8 cellular contexts compared by ENCODE assay signal in the genomic region with DNA sequence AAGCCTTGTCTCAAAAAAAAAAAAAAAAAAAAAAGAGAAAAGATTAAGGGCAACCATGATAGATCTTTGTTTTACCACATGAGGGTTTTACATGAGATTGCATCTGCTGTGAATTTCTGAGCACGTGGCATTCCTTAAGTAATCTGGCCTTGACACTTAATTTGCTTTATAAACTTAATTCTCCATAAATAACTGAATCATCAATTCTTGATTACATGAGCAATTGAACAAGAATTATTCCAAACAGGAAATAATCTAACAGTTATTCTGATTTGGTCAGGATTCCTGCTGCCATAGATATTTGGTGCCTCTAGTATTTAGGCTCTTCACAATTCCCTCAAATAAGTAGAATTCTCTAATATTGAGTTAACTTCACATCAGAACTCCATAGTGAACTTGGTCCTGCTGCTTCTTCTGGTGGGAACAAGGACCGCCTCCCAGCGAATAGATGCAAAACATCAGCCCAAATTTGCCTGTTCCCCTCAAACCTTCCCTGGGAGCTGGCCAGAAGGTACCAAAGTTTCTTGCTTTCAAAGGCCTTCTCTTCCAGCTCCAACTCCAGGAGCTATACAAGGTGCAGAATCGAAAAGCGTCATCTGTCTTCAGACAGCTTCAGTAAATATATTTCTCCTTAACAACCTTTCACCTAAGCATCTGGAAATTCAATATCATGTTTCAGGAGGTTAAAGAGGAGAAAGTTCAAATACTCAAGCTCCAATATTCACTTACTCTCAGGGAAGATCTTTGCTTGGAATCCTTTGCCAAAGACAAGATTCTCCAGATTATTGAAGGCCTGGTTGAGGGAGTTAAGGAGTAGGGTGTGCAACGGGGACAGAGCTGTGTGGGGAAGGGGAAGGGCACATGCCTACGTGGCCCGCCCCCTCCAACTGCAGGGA. TPM values are rescaled to one million over a fixed set of nuclear protein-coding genes. Genes with fewer than 3 reads are reported as not detected.
DNase-seq lines count a peak whose midpoint lies in the region; ATAC-seq, FAIRE-seq and TF ChIP-seq lines count a peak whose summit lies in the region.

No MANE protein-coding gene starts in this region.

- 5% methylated on average over 8 of the region's 8 CpGs for WGBS in K562 (ENCODE audit: insufficient coverage, low coverage, missing lambda C conversion rate)
- 46 to 54% methylated on average over 8 of the region's 8 CpGs for WGBS in lung, 2 donors

- FAIRE-seq in K562 (lab: Jason Lieb, UNC), result no peak

- TF ChIP-seq CTCF in GM12865 (IDR thresholded peaks at IDR 0.05; ENCODE audit: insufficient read depth, low read depth, low read length, missing control alignments) (no peak), K562 (IDR thresholded peaks at IDR 0.05 in 2 of 3, conservative IDR thresholded peaks at IDR 0.05 in 1 of 3; ENCODE audit: insufficient read depth in 2 of 3, low read depth in 1 of 3, low read length in 3 of 3) (no peak), lung (IDR thresholded peaks at IDR 0.05; ENCODE audit: control extremely low read depth, extremely low read depth) (no peak)

- peak overlapping the region; percentile 94 for H2AFZ ChIP-seq in K562 (ENCODE audit: low read depth, low read length)

- TF ChIP-seq POLR2A in K562 (conservative IDR thresholded peaks at IDR 0.05), result no peak

- H3K27ac ChIP-seq in K562 (ENCODE audit: extremely low read depth, low read depth, low read length) (peak overlapping the region; percentile 89), lung (ENCODE audit: low read depth in 1 of 2, low read length in 1 of 2) (peak overlapping the region; percentile 80 to 90)

- H3K27me3 ChIP-seq in K562 (ENCODE audit: control insufficient read depth in 2 of 2, insufficient read depth in 2 of 2, low read length in 2 of 2), result no peaks in the 10 kb centered on the region
- no peaks in the 10 kb centered on the region for H3K27me3 ChIP-seq in lung (ENCODE audit: control insufficient read depth, insufficient read depth)

- in situ Hi-C loops in K562 (cut with MboI), result no loop called here

- TF ChIP-seq EP300 in K562 (IDR thresholded peaks at IDR 0.05; ENCODE audit: low read length), result no peak

- CTCF ChIA-PET in K562 (lab: Yijun Ruan, JAX; ENCODE audit: low intra/inter-chr PET ratio), result interaction anchor here (1.0 to 1.5 kb wide), 2 partner anchors 22 to 81 kb away, joined by 3 to 7 read pairs; no protein-coding TSS in a partner anchor

- H3K4me1 ChIP-seq in K562 (replicated peaks in 1 of 2; ENCODE audit: control insufficient read depth in 2 of 2, insufficient read depth in 2 of 2, low read length in 2 of 2) (peaks cover 18 to 45% of the 10 kb centered on the region in 2 experiments; a peak in 4 of 5 replicates), lung (ENCODE audit: control insufficient read depth in 2 of 2, insufficient read depth in 2 of 2, low read length in 2 of 2) (peaks cover 2 to 8% of the 10 kb centered on the region in 2 donors)

- H3K36me3 ChIP-seq in K562 (ENCODE audit: control insufficient read depth, insufficient read depth, low read length) (peaks cover 35% of the 10 kb centered on the region), lung (ENCODE audit: control insufficient read depth in 2 of 2, insufficient read depth in 2 of 2, low read length in 2 of 2) (peaks cover 0 to 17% of the 10 kb centered on the region in 2 donors)

- no peak for TF ChIP-seq RAD21 in K562 (CRISPR knock-in tag; conservative IDR thresholded peaks at IDR 0.05 in 1 of 2, IDR thresholded peaks at IDR 0.05 in 1 of 2)

- ATAC-seq in HG03378 (IDR thresholded peaks at IDR 0.05; ENCODE audit: unreplicated experiment), result peak; percentile 7
- ATAC-seq in K562, result peak; percentile 62
- ATAC-seq in lung (ENCODE audit: insufficient read depth, low FRiP score), result no peak
- no peak for ATAC-seq in GM19452 (IDR thresholded peaks at IDR 0.05; ENCODE audit: unreplicated experiment)
- ATAC-seq in GM18873 (IDR thresholded peaks at IDR 0.05; ENCODE audit: low FRiP score, unreplicated experiment), result no peak

- BruUV-seq in K562 (replicated peaks; lab: Mats Ljungman, UMichigan), result no TSS peak

- H3K4me2 ChIP-seq in K562 (ENCODE audit: insufficient read depth, low read length), result peak overlapping the region; percentile 97

- H3K4me3 ChIP-seq in GM12865 (ENCODE audit: low read depth, low read length) (peak overlapping the region; percentile 60), K562 (peak overlapping the region; percentile 83), lung (peak overlapping the region; percentile 54)

- POLR2A ChIA-PET in K562 (lab: Yijun Ruan, JAX), result interaction anchor here (0.5 to 2.6 kb wide), 9 partner anchors 18 to 1205 kb away, joined by 3 to 12 read pairs (median 4); partner anchors contain the start of gene ADAM15

- H3K9me3 ChIP-seq in K562 (replicated peaks; ENCODE audit: control insufficient read depth, insufficient read depth, low read depth, low read length), result no peaks in the 10 kb centered on the region
- no peaks in the 10 kb centered on the region for H3K9me3 ChIP-seq in lung (ENCODE audit: control insufficient read depth in 2 of 2, insufficient read depth in 1 of 2, low read length in 1 of 2)

- intact Hi-C loops in K562 (cut with micrococcal nuclease), result no loop called here

- no peaks in the 10 kb centered on the region for H4K20me1 ChIP-seq in K562 (replicated peaks; ENCODE audit: control insufficient read depth, insufficient read depth, low read length)

- no peaks in the 10 kb centered on the region for H3K9me1 ChIP-seq in K562 (ENCODE audit: control insufficient read depth, insufficient read depth, low read length)

- H3K9ac ChIP-seq in K562 (ENCODE audit: insufficient read depth in 1 of 2, low read depth in 2 of 2, low read length in 2 of 2), result peak overlapping the region; percentile 89 to 93

- DNase-seq in GM12865 (ENCODE audit: low read depth) (no peak), K562 (ENCODE audit: extremely low read depth in 1 of 4, low spot score in 3 of 4) (no peak), lung (ENCODE audit: low spot score) (no peak), ureter (ENCODE audit: low spot score) (peak; percentile 40), medulla oblongata (ENCODE audit: extremely low spot score) (no peak)

- peaks cover 15% of the 10 kb centered on the region for H3K79me2 ChIP-seq in K562 (ENCODE audit: control insufficient read depth, insufficient read depth, low read length)

RNA-seq across cellular contexts. Expression of gene KRTCAP2, which starts 1.0 kb away (rescaled TPM):
- 114 and 195 TPM in 2 replicates for total RNA-seq in K562 (2011; cell fraction: chromatin; rRNA removed; ENCODE audit: low replicate concordance)
- total RNA-seq in K562 (2011; cell fraction: nucleolus; rRNA removed), result 338 and 376 TPM in 2 replicates
- 298 TPM in 2 replicates for total RNA-seq in K562 (2011; cell fraction: nucleoplasm; rRNA removed)
- total RNA-seq in K562 (2014; rRNA removed), result 211 and 255 TPM in 2 replicates
- total RNA-seq in K562 (2014; rRNA removed; fragmentation: Illumina TruSeq; extraction: Trizol), result 226 and 244 TPM in 2 replicates
- total RNA-seq in K562 (2015; rRNA removed; fragmentation: Illumina TruSeq; extraction: Trizol), result 290 and 294 TPM in 2 replicates
- total RNA-seq in K562 (2021), result 243 and 253 TPM in 2 replicates
- polyA plus RNA-seq in K562 (2011; rRNA removed), result 129 and 178 TPM in 2 replicates
- polyA plus RNA-seq in K562 (2011; cell fraction: cytosol; rRNA removed), result 462 and 551 TPM in 2 replicates
- polyA plus RNA-seq in K562 (2011; cell fraction: nucleus; rRNA removed), result 206 and 232 TPM in 2 replicates
- polyA plus RNA-seq in K562 (2012), result 327 and 494 TPM in 2 replicates
- 418 and 443 TPM in 2 replicates for polyA plus RNA-seq in K562 (2014; fragmentation: Illumina TruSeq; extraction: Trizol)
- 100 to 1,000 TPM; 429 to 436 TPM for polyA plus RNA-seq in K562 (2014; fragmentation: Nextera tagmentation; extraction: Ambion mirVana)
- 126 and 196 TPM in 2 replicates for polyA plus RNA-seq in K562 (2014; rRNA removed)
- 153 and 212 TPM in 2 replicates for polyA minus RNA-seq in K562 (2011; rRNA and poly(A)+ RNA removed)
- polyA minus RNA-seq in K562 (2011; cell fraction: cytosol; rRNA and poly(A)+ RNA removed), result 167 and 266 TPM in 2 replicates
- 51.4 and 83.0 TPM in 2 replicates for polyA minus RNA-seq in K562 (2011; cell fraction: nucleus; rRNA and poly(A)+ RNA removed)
- total RNA-seq in lung, result 100 to 1,000 TPM in 1 of 2 donors, 10 to 100 TPM in 1; 58.2 to 162 TPM
- 100 to 1,000 TPM; 218 to 592 TPM for polyA plus RNA-seq in lung
- 293 TPM for total RNA-seq in ureter

RNA-seq across cellular contexts. Expression of gene TRIM46, which starts 1.6 kb away (rescaled TPM):
- total RNA-seq in K562 (2011; cell fraction: chromatin; rRNA removed; ENCODE audit: low replicate concordance), result 0.95 and 1.8 TPM in 2 replicates
- total RNA-seq in K562 (2011; cell fraction: nucleolus; rRNA removed), result 0.67 and 0.92 TPM in 2 replicates
- total RNA-seq in K562 (2011; cell fraction: nucleoplasm; rRNA removed), result 0.66 and 1.1 TPM in 2 replicates
- 0.04 and 0.05 TPM in 2 replicates for total RNA-seq in K562 (2014; rRNA removed)
- not detected in 2 replicates for total RNA-seq in K562 (2014; rRNA removed; fragmentation: Illumina TruSeq; extraction: Trizol)
- 0.14 TPM in 1 of 2 replicates, not detected in the other for total RNA-seq in K562 (2015; rRNA removed; fragmentation: Illumina TruSeq; extraction: Trizol)
- 0.22 and 0.60 TPM in 2 replicates for total RNA-seq in K562 (2021)
- 0.08 and 0.12 TPM in 2 replicates for polyA plus RNA-seq in K562 (2011; rRNA removed)
- 0.13 and 0.18 TPM in 2 replicates for polyA plus RNA-seq in K562 (2011; cell fraction: cytosol; rRNA removed)
- polyA plus RNA-seq in K562 (2011; cell fraction: nucleus; rRNA removed), result 0.59 and 0.64 TPM in 2 replicates
- polyA plus RNA-seq in K562 (2012), result 0.16 and 0.29 TPM in 2 replicates
- 0.15 and 0.18 TPM in 2 replicates for polyA plus RNA-seq in K562 (2014; fragmentation: Illumina TruSeq; extraction: Trizol)
- not detected for polyA plus RNA-seq in K562 (2014; fragmentation: Nextera tagmentation; extraction: Ambion mirVana)
- 0.11 and 0.41 TPM in 2 replicates for polyA plus RNA-seq in K562 (2014; rRNA removed)
- polyA minus RNA-seq in K562 (2011; rRNA and poly(A)+ RNA removed), result 0.09 TPM in 1 of 2 replicates, not detected in the other
- polyA minus RNA-seq in K562 (2011; cell fraction: cytosol; rRNA and poly(A)+ RNA removed), result not detected in 2 replicates
- polyA minus RNA-seq in K562 (2011; cell fraction: nucleus; rRNA and poly(A)+ RNA removed), result 0.13 TPM in 1 of 2 replicates, not detected in the other
- total RNA-seq in lung, result under 1 TPM; 0.60 to 0.71 TPM
- polyA plus RNA-seq in lung, result under 1 TPM; 0.26 to 0.31 TPM
- 1.6 TPM for total RNA-seq in ureter

RNA-seq across cellular contexts. Expression of gene DPM3, which starts 31.8 kb away (rescaled TPM):
- total RNA-seq in K562 (2011; cell fraction: chromatin; rRNA removed; ENCODE audit: low replicate concordance), result 7.1 and 27.9 TPM in 2 replicates
- total RNA-seq in K562 (2011; cell fraction: nucleolus; rRNA removed), result 73.0 and 77.4 TPM in 2 replicates
- total RNA-seq in K562 (2011; cell fraction: nucleoplasm; rRNA removed), result 47.4 and 60.5 TPM in 2 replicates
- total RNA-seq in K562 (2014; rRNA removed) (41.3 and 45.1 TPM in 2 replicates), K562 (2014; rRNA removed; fragmentation: Illumina TruSeq; extraction: Trizol) (1.8 and 3.7 TPM in 2 replicates), K562 (2015; rRNA removed; fragmentation: Illumina TruSeq; extraction: Trizol) (34.2 and 40.0 TPM in 2 replicates), K562 (2021) (92.1 and 94.2 TPM in 2 replicates), lung (10 to 100 TPM; 33.7 to 99.6 TPM), ureter (75.4 TPM)
- polyA plus RNA-seq in K562 (2011; rRNA removed) (27.1 and 62.3 TPM in 2 replicates), K562 (2014; fragmentation: Illumina TruSeq; extraction: Trizol) (8.6 and 59.7 TPM in 2 replicates), K562 (2014; fragmentation: Nextera tagmentation; extraction: Ambion mirVana) (10 to 100 TPM; 12.6 to 36.4 TPM), K562 (2014; rRNA removed) (120 and 141 TPM in 2 replicates), lung (100 to 1,000 TPM; 166 to 491 TPM)
- 209 and 283 TPM in 2 replicates for polyA plus RNA-seq in K562 (2011; cell fraction: cytosol; rRNA removed)
- 63.1 and 75.1 TPM in 2 replicates for polyA plus RNA-seq in K562 (2011; cell fraction: nucleus; rRNA removed)
- polyA plus RNA-seq in K562 (2012), result 123 and 131 TPM in 2 replicates
- polyA minus RNA-seq in K562 (2011; rRNA and poly(A)+ RNA removed), result 6.0 and 10.0 TPM in 2 replicates
- 11.5 and 13.6 TPM in 2 replicates for polyA minus RNA-seq in K562 (2011; cell fraction: cytosol; rRNA and poly(A)+ RNA removed)
- 12.2 and 13.9 TPM in 2 replicates for polyA minus RNA-seq in K562 (2011; cell fraction: nucleus; rRNA and poly(A)+ RNA removed)

RNA-seq across cellular contexts. Expression of gene THBS3, which starts 35.6 kb away (rescaled TPM):
- 41.1 and 69.3 TPM in 2 replicates for total RNA-seq in K562 (2011; cell fraction: chromatin; rRNA removed; ENCODE audit: low replicate concordance)
- total RNA-seq in K562 (2011; cell fraction: nucleolus; rRNA removed), result 30.0 and 35.2 TPM in 2 replicates
- 23.9 and 24.2 TPM in 2 replicates for total RNA-seq in K562 (2011; cell fraction: nucleoplasm; rRNA removed)
- total RNA-seq in K562 (2014; rRNA removed) (2.5 and 3.2 TPM in 2 replicates), K562 (2014; rRNA removed; fragmentation: Illumina TruSeq; extraction: Trizol) (2.0 and 2.4 TPM in 2 replicates), K562 (2015; rRNA removed; fragmentation: Illumina TruSeq; extraction: Trizol) (3.1 and 3.4 TPM in 2 replicates), K562 (2021) (3.3 and 5.0 TPM in 2 replicates), lung (10 to 100 TPM; 26.6 to 33.1 TPM), ureter (54.6 TPM)
- polyA plus RNA-seq in K562 (2011; rRNA removed) (5.8 and 6.8 TPM in 2 replicates), K562 (2014; fragmentation: Illumina TruSeq; extraction: Trizol) (2.5 and 3.2 TPM in 2 replicates), K562 (2014; fragmentation: Nextera tagmentation; extraction: Ambion mirVana) (under 1 TPM; 0.59 to 0.89 TPM), K562 (2014; rRNA removed) (6.6 and 8.3 TPM in 2 replicates), lung (10 to 100 TPM; 11.4 to 22.1 TPM)
- 4.3 and 5.3 TPM in 2 replicates for polyA plus RNA-seq in K562 (2011; cell fraction: cytosol; rRNA removed)
- 48.2 and 56.8 TPM in 2 replicates for polyA plus RNA-seq in K562 (2011; cell fraction: nucleus; rRNA removed)
- 6.7 and 14.3 TPM in 2 replicates for polyA plus RNA-seq in K562 (2012)
- polyA minus RNA-seq in K562 (2011; rRNA and poly(A)+ RNA removed), result 4.6 TPM in 2 replicates
- polyA minus RNA-seq in K562 (2011; cell fraction: cytosol; rRNA and poly(A)+ RNA removed), result 2.0 and 2.3 TPM in 2 replicates
- 7.3 and 8.8 TPM in 2 replicates for polyA minus RNA-seq in K562 (2011; cell fraction: nucleus; rRNA and poly(A)+ RNA removed)

RNA-seq across cellular contexts. Expression of gene MTX1, which starts 36.4 kb away (rescaled TPM):
- 16.6 and 32.2 TPM in 2 replicates for total RNA-seq in K562 (2011; cell fraction: chromatin; rRNA removed; ENCODE audit: low replicate concordance)
- 41.9 and 55.9 TPM in 2 replicates for total RNA-seq in K562 (2011; cell fraction: nucleolus; rRNA removed)
- 26.1 and 28.5 TPM in 2 replicates for total RNA-seq in K562 (2011; cell fraction: nucleoplasm; rRNA removed)
- total RNA-seq in K562 (2014; rRNA removed), result 98.4 and 165 TPM in 2 replicates
- 37.3 and 44.6 TPM in 2 replicates for total RNA-seq in K562 (2014; rRNA removed; fragmentation: Illumina TruSeq; extraction: Trizol)
- 65.1 and 66.9 TPM in 2 replicates for total RNA-seq in K562 (2015; rRNA removed; fragmentation: Illumina TruSeq; extraction: Trizol)
- total RNA-seq in K562 (2021), result 73.8 and 83.3 TPM in 2 replicates
- 65.8 and 73.3 TPM in 2 replicates for polyA plus RNA-seq in K562 (2011; rRNA removed)
- polyA plus RNA-seq in K562 (2011; cell fraction: cytosol; rRNA removed), result 102 and 177 TPM in 2 replicates
- 65.2 and 88.3 TPM in 2 replicates for polyA plus RNA-seq in K562 (2011; cell fraction: nucleus; rRNA removed)
- 79.8 and 86.4 TPM in 2 replicates for polyA plus RNA-seq in K562 (2012)
- polyA plus RNA-seq in K562 (2014; fragmentation: Illumina TruSeq; extraction: Trizol), result 80.0 and 88.4 TPM in 2 replicates
- 10 to 100 TPM; 29.1 to 66.3 TPM for polyA plus RNA-seq in K562 (2014; fragmentation: Nextera tagmentation; extraction: Ambion mirVana)
- 83.5 and 90.5 TPM in 2 replicates for polyA plus RNA-seq in K562 (2014; rRNA removed)
- 25.2 and 38.9 TPM in 2 replicates for polyA minus RNA-seq in K562 (2011; rRNA and poly(A)+ RNA removed)
- polyA minus RNA-seq in K562 (2011; cell fraction: cytosol; rRNA and poly(A)+ RNA removed), result 35.6 and 41.5 TPM in 2 replicates
- polyA minus RNA-seq in K562 (2011; cell fraction: nucleus; rRNA and poly(A)+ RNA removed), result 26.3 and 28.4 TPM in 2 replicates
- 10 to 100 TPM; 25.6 to 46.7 TPM for total RNA-seq in lung
- 10 to 100 TPM; 69.9 to 72.1 TPM for polyA plus RNA-seq in lung
- 31.6 TPM for total RNA-seq in ureter

Comparison
In these comparisons a context has a peak if more than half of its experiments do, and no peak if none do; other contexts are left out.
1. ATAC-seq: peak in HG03378 (single experiment) and K562 (single experiment); none in lung (single experiment), GM19452 (single experiment) and GM18873 (single experiment).
2. Peak in every context shown above with its lines, with median percentiles within 50 percentile points of each other: H3K4me3 ChIP-seq.